ENCODE assay signal across 8 cellular contexts in the genomic region with DNA sequence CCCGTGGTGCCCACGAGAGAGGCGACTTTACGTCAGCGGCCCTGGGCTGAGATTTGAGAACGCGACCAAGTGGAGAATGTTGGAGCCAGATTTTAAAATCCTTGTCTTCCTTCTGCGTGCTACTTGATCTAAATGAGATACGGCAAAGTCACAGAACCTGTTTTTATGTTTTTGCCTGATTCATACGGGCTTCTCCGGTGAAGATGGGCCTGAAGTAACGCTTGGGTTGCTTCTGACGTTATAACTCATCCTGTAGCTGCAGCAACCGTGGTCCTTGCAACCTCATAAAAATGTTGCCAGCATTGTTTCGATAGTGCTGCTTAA. TPM values are rescaled to one million over a fixed set of nuclear protein-coding genes. Genes with fewer than 3 reads are reported as not detected.
A peak's percentile ranks its signal among the peaks of the same experiment; 100 is the strongest.
DNase-seq lines count a peak whose midpoint lies in the region; ATAC-seq and TF ChIP-seq lines count a peak whose summit lies in the region.

No MANE protein-coding gene starts in this region.

- H3K9me3 Mint-ChIP-seq in activated CD4-positive, alpha-beta T cell treated with anti-CD3 and anti-CD28 coated beads, Interleukin-2, amount 10 ng/mL, durations not matched to agents 24 days and 14 days, result peaks cover 3% of the 10 kb centered on the region
- H3K9me3 Mint-ChIP-seq in WTC11, result no peaks in the 10 kb centered on the region

- CTCF ChIA-PET in WTC11 (lab: Charles Lee), result no interaction called here

- H3K27me3 ChIP-seq in heart left ventricle (no peaks in the 10 kb centered on the region), gastrocnemius medialis (no peaks in the 10 kb centered on the region)

- peaks cover 32% of the 10 kb centered on the region for H3K4me1 Mint-ChIP-seq in activated CD4-positive, alpha-beta T cell treated with anti-CD3 and anti-CD28 coated beads, Interleukin-2, amount 10 ng/mL, durations not matched to agents 24 days and 14 days
- peaks cover 23% of the 10 kb centered on the region for H3K4me1 Mint-ChIP-seq in WTC11

- DNase-seq in activated CD4-positive, alpha-beta T cell treated with anti-CD3 and anti-CD28 coated beads, Interleukin-2, amount 10 ng/mL, durations not matched to agents 24 days and 14 days, result no peak
- no peak for DNase-seq in activated CD4-positive, alpha-beta T cell treated with anti-CD3 and anti-CD28 coated beads for 1 hour
- DNase-seq in WTC11 (ENCODE audit: low spot score) (no peak), heart left ventricle (no peak), gastrocnemius medialis (no peak)
- no peak for DNase-seq in NK-92 treated with Interleukin-12 subunit alpha and Interleukin-12 subunit beta, amount 100 ng/mL, for 24 hours (lab: John Stamatoyannopoulos, UW)
- no peak for DNase-seq in activated CD4-positive, alpha-beta T cell treated with anti-CD3 and anti-CD28 coated beads for 4 hours

- H3K36me3 ChIP-seq in heart left ventricle (peaks cover 0 to 8% (median 0%) of the 10 kb centered on the region in 9 donors), gastrocnemius medialis (no peaks in the 10 kb centered on the region)

- peak overlapping the region; percentile 99 for H3K27ac Mint-ChIP-seq in activated CD4-positive, alpha-beta T cell treated with anti-CD3 and anti-CD28 coated beads, Interleukin-2, amount 10 ng/mL, durations not matched to agents 24 days and 14 days
- peak overlapping the region; percentile 95 for H3K27ac Mint-ChIP-seq in WTC11

- in situ Hi-C loops in gastrocnemius medialis (cut with MboI; ENCODE audit: low sequenced_read_pairs in 4 of 4), result loop anchor here in 1 of 4 donors (25.0 kb wide), 1 partner anchor 349 kb away; no protein-coding TSS in a partner anchor

- peaks cover 2% of the 10 kb centered on the region for H3K27me3 Mint-ChIP-seq in activated CD4-positive, alpha-beta T cell treated with anti-CD3 and anti-CD28 coated beads, Interleukin-2, amount 10 ng/mL, durations not matched to agents 24 days and 14 days
- H3K27me3 Mint-ChIP-seq in WTC11 (ENCODE audit: low read depth), result no peaks in the 10 kb centered on the region; the same call in 1 of the 2 replicates

- TF ChIP-seq POLR2A in heart left ventricle (IDR thresholded peaks at IDR 0.05) (no peak), gastrocnemius medialis (IDR thresholded peaks at IDR 0.05) (no peak)

- peak overlapping the region; percentile 97 for H3K4me3 Mint-ChIP-seq in activated CD4-positive, alpha-beta T cell treated with anti-CD3 and anti-CD28 coated beads, Interleukin-2, amount 10 ng/mL, durations not matched to agents 24 days and 14 days
- H3K4me3 Mint-ChIP-seq in WTC11, result peak overlapping the region; percentile 90

- H3K36me3 Mint-ChIP-seq in activated CD4-positive, alpha-beta T cell treated with anti-CD3 and anti-CD28 coated beads, Interleukin-2, amount 10 ng/mL, durations not matched to agents 24 days and 14 days (ENCODE audit: low read depth), result peaks cover 26% of the 10 kb centered on the region
- no peaks in the 10 kb centered on the region for H3K36me3 Mint-ChIP-seq in WTC11

- H3K4me1 ChIP-seq in heart left ventricle, result peaks cover 6 to 35% (median 20%) of the 10 kb centered on the region in 12 donors
- peaks cover 20 to 33% of the 10 kb centered on the region in 2 donors for H3K4me1 ChIP-seq in gastrocnemius medialis

- H3K9me3 ChIP-seq in heart left ventricle, result no peaks in the 10 kb centered on the region
- no peaks in the 10 kb centered on the region for H3K9me3 ChIP-seq in gastrocnemius medialis

- H3K27ac ChIP-seq in heart left ventricle, result peak overlapping the region; percentile 57 to 94 (median 86)
- peak overlapping the region; percentile 81 to 92 (median 84) for H3K27ac ChIP-seq in gastrocnemius medialis

- intact Hi-C loops in activated CD4-positive, alpha-beta T cell treated with anti-CD3 and anti-CD28 coated beads, Interleukin-2, amount 10 ng/mL, durations not matched to agents 24 days and 14 days (cut with micrococcal nuclease), result loop anchor here (1.0 to 10.0 kb wide), 7 partner anchors 334 to 1979 kb away; partner anchors contain the start of genes BLOC1S5, BMP6, CAGE1 and EEF1E1
- intact Hi-C loops in heart left ventricle (cut with DNase I), result no loop called here
- intact Hi-C loops in gastrocnemius medialis (cut with DNase I; ENCODE audit: low total_unique reads), result loop anchor here (10.0 kb wide), 1 partner anchor 371 kb away; the partner anchor contains the start of gene BLOC1S5

- POLR2A ChIA-PET in WTC11 (lab: Charles Lee), result no interaction called here

- ATAC-seq in WTC11 (no peak; the same call in 1 of the 2 replicates), heart left ventricle (no peak), gastrocnemius medialis (peak; percentile 14 to 36), HG03175 (IDR thresholded peaks at IDR 0.05; ENCODE audit: unreplicated experiment) (no peak)

- H3K4me3 ChIP-seq in heart left ventricle (peak overlapping the region; percentile 42 to 95 (median 84)), gastrocnemius medialis (peak overlapping the region; percentile 87 to 94 (median 92))

- 29 to 33% (median 30%) methylated on average over 14 to 15 of the region's 15 CpGs for WGBS in heart left ventricle, 4 donors

- no peak for TF ChIP-seq CTCF in WTC11 (IDR thresholded peaks at IDR 0.05)
- no peak for TF ChIP-seq CTCF in heart left ventricle (IDR thresholded peaks at IDR 0.05)
- TF ChIP-seq CTCF in gastrocnemius medialis (IDR thresholded peaks at IDR 0.05 in 4 of 5, conservative IDR thresholded peaks at IDR 0.05 in 1 of 5), result no peak

TF ChIP-seq in WTC11, 78 proteins besides CTCF, POLR2A, EP300 and RAD21 (continues in another document):
- TF ChIP-seq E2F1 (CRISPR knock-in tag; IDR thresholded peaks at IDR 0.05), result no peak
- no peak for TF ChIP-seq MYBL2 (CRISPR knock-in tag; IDR thresholded peaks at IDR 0.05)
- TF ChIP-seq ZNF219 (CRISPR knock-in tag; IDR thresholded peaks at IDR 0.05; ENCODE audit: borderline replicate concordance), result no peak
- TF ChIP-seq GTF2I (CRISPR knock-in tag; conservative IDR thresholded peaks at IDR 0.05), result no peak
- TF ChIP-seq FOXP1 (CRISPR knock-in tag; IDR thresholded peaks at IDR 0.05; ENCODE audit: borderline replicate concordance), result no peak
- TF ChIP-seq JUN (CRISPR knock-in tag; IDR thresholded peaks at IDR 0.05), result no peak
- TF ChIP-seq, protein P1, sequence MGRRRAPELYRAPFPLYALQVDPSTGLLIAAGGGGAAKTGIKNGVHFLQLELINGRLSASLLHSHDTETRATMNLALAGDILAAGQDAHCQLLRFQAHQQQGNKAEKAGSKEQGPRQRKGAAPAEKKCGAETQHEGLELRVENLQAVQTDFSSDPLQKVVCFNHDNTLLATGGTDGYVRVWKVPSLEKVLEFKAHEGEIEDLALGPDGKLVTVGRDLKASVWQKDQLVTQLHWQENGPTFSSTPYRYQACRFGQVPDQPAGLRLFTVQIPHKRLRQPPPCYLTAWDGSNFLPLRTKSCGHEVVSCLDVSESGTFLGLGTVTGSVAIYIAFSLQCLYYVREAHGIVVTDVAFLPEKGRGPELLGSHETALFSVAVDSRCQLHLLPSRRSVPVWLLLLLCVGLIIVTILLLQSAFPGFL (CRISPR knock-in tag; IDR thresholded peaks at IDR 0.05; ENCODE audit: borderline replicate concordance), result no peak
- no peak for TF ChIP-seq EMX1 (CRISPR knock-in tag; IDR thresholded peaks at IDR 0.05)
- TF ChIP-seq, protein P2, sequence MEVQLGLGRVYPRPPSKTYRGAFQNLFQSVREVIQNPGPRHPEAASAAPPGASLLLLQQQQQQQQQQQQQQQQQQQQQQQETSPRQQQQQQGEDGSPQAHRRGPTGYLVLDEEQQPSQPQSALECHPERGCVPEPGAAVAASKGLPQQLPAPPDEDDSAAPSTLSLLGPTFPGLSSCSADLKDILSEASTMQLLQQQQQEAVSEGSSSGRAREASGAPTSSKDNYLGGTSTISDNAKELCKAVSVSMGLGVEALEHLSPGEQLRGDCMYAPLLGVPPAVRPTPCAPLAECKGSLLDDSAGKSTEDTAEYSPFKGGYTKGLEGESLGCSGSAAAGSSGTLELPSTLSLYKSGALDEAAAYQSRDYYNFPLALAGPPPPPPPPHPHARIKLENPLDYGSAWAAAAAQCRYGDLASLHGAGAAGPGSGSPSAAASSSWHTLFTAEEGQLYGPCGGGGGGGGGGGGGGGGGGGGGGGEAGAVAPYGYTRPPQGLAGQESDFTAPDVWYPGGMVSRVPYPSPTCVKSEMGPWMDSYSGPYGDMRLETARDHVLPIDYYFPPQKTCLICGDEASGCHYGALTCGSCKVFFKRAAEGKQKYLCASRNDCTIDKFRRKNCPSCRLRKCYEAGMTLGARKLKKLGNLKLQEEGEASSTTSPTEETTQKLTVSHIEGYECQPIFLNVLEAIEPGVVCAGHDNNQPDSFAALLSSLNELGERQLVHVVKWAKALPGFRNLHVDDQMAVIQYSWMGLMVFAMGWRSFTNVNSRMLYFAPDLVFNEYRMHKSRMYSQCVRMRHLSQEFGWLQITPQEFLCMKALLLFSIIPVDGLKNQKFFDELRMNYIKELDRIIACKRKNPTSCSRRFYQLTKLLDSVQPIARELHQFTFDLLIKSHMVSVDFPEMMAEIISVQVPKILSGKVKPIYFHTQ (CRISPR knock-in tag; IDR thresholded peaks at IDR 0.05), result no peak
- TF ChIP-seq NR1H2 (CRISPR knock-in tag; IDR thresholded peaks at IDR 0.05), result no peak
- no peak for TF ChIP-seq ZNF396 (CRISPR knock-in tag; IDR thresholded peaks at IDR 0.05; ENCODE audit: borderline replicate concordance)
- TF ChIP-seq ZBTB21 (CRISPR knock-in tag; IDR thresholded peaks at IDR 0.05; ENCODE audit: borderline replicate concordance), result no peak
- TF ChIP-seq TEAD4 (CRISPR knock-in tag; IDR thresholded peaks at IDR 0.05), result no peak

RNA-seq across cellular contexts. Expression of gene SLC35B3, which starts 0.5 kb away (rescaled TPM):
- 7.1 and 7.3 TPM in 2 replicates for total RNA-seq in activated CD4-positive, alpha-beta T cell treated with anti-CD3 and anti-CD28 coated beads, Interleukin-2, amount 10 ng/mL, durations not matched to agents 24 days and 14 days
- 8.4 to 9.9 TPM (median 9.7 TPM) in 3 replicates for total RNA-seq in WTC11 (2021)
- 1 to 10 TPM; 3.7 to 9.8 (median 6.5) TPM for total RNA-seq in heart left ventricle
- 1 to 10 TPM; 7.5 to 7.8 TPM for polyA plus RNA-seq in heart left ventricle
- total RNA-seq in gastrocnemius medialis, result 1 to 10 TPM; 2.2 to 5.6 (median 3.2) TPM

Comparison
In these comparisons a context has a peak if more than half of its experiments do, and no peak if none do; other contexts are left out.
1. ATAC-seq: peak in gastrocnemius medialis (2 of 2); none in WTC11 (single experiment), heart left ventricle (0 of 4) and HG03175 (single experiment).
2. intact Hi-C loops: an anchor here in activated CD4-positive, alpha-beta T cell treated with anti-CD3 and anti-CD28 coated beads, Interleukin-2, amount 10 ng/mL, durations not matched to agents 24 days and 14 days (1.0 to 10.0 kb wide) and gastrocnemius medialis (10.0 kb wide); none called in heart left ventricle.